ENCODE assay signal across 6 cellular contexts in the genomic region with DNA sequence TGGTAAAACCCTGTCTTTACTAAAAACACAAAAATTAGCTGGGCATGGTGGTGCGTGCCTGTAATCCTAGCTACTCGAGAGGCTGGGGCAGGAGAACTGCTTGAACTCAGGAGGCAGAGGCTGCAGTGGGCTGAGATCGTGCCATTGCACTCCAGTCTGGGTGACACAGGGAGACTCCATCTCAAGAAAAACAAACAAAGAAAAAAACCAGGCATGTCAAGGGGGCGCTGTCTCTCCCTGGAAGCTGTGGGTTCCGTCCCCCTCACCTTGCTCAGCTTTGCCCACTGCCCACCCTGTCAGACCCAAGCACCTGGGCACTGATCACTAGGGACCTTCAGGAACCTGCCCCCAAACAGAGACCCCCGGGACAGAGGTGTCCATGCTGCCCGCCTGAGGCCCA. TPM values are rescaled to one million over a fixed set of nuclear protein-coding genes. Genes with fewer than 3 reads are reported as not detected.
A peak's percentile ranks its signal among the peaks of the same experiment; 100 is the strongest.
DNase-seq lines count a peak whose midpoint lies in the region; ATAC-seq and TF ChIP-seq lines count a peak whose summit lies in the region.
"Not testable (repeated sequence)": the region's sequence is repeated elsewhere in the genome, so short reads cannot be mapped to it uniquely, and the experiment has no call there.

No MANE protein-coding gene starts in this region.

- H3K27ac Mint-ChIP-seq in HFFc6, result peak overlapping the region; percentile 51; the same call in 1 of the 2 replicates
- peak overlapping the region; percentile 54 for H3K27ac Mint-ChIP-seq in activated CD4-positive, alpha-beta T cell treated with anti-CD3 and anti-CD28 coated beads, Interleukin-2, amount 10 ng/mL, durations not matched to agents 7 days and 5 days
- H3K27ac Mint-ChIP-seq in activated naive CD4-positive, alpha-beta T cell treated with anti-CD3 and anti-CD28 coated beads, Interleukin-2, amount 50 U/mL, for 24 hours, result peak overlapping the region; percentile 70
- H3K27ac Mint-ChIP-seq in stimulated activated memory B cell treated with anti-CD40 and anti-IgM and Interleukin-4, amounts not matched to agents 10 μg/mL and 1 μg/mL and 100 μg/mL, for 72 hours, result peak overlapping the region; percentile 78

- CTCF ChIA-PET in activated CD4-positive, alpha-beta T cell treated with anti-CD3 and anti-CD28 coated beads, Interleukin-2, amount 10 ng/mL, durations not matched to agents 7 days and 5 days (lab: Charles Lee), result interaction anchor here (4.5 kb wide), 1 partner anchor 16 kb away, joined by 22 read pairs; no protein-coding TSS in a partner anchor

- TF ChIP-seq CTCF in HFFc6 (IDR thresholded peaks at IDR 0.05), result peak; percentile 42; the same call in 1 of the 2 replicates
- not testable (repeated sequence) for TF ChIP-seq CTCF in esophagus squamous epithelium (IDR thresholded peaks at IDR 0.05)

- peak overlapping the region in 7 of 11 experiments; percentile 9 to 96 (median 84); a peak in 9 of 22 replicates for H3K9ac ChIP-seq in BLaER1 treated with 17β-estradiol and CSF1 and Interleukin-3, amounts not matched to agents 10 nM and 100 nM

- peak overlapping the region in 2 of 10 experiments; percentile 93 to 95; a peak in 3 of 20 replicates for H3K4me3 ChIP-seq in BLaER1 treated with 17β-estradiol and CSF1 and Interleukin-3, amounts not matched to agents 10 nM and 100 nM
- peak overlapping the region in 1 of 4 donors; percentile 84 for H3K4me3 ChIP-seq in esophagus squamous epithelium

- POLR2A ChIA-PET in activated CD4-positive, alpha-beta T cell treated with anti-CD3 and anti-CD28 coated beads, Interleukin-2, amount 10 ng/mL, durations not matched to agents 7 days and 5 days (lab: Charles Lee), result not testable (repeated sequence)

- peaks cover 41 to 73% (median 52%) of the 10 kb centered on the region in 11 experiments for H3K36me3 ChIP-seq in BLaER1 treated with 17β-estradiol and CSF1 and Interleukin-3, amounts not matched to agents 10 nM and 100 nM
- peaks cover 21 to 64% (median 25%) of the 10 kb centered on the region in 3 donors for H3K36me3 ChIP-seq in esophagus squamous epithelium

- H3K27me3 ChIP-seq in BLaER1 treated with 17β-estradiol and CSF1 and Interleukin-3, amounts not matched to agents 10 nM and 100 nM; esophagus squamous epithelium: not testable (repeated sequence)

- intact Hi-C loops in esophagus squamous epithelium (cut with DNase I), result not testable (repeated sequence)

- H3K9me3 ChIP-seq in BLaER1 treated with 17β-estradiol and CSF1 and Interleukin-3, amounts not matched to agents 10 nM and 100 nM (replicated peaks in 1 of 11); esophagus squamous epithelium: not testable (repeated sequence)

- DNase-seq in HFFc6; activated CD4-positive, alpha-beta T cell treated with anti-CD3 and anti-CD28 coated beads, Interleukin-2, amount 10 ng/mL, durations not matched to agents 7 days and 5 days; esophagus squamous epithelium (lab: John Stamatoyannopoulos, UW): not testable (repeated sequence)

- not testable (repeated sequence) for H3K27me3 Mint-ChIP-seq in HFFc6 (ENCODE audit: insufficient read depth); activated CD4-positive, alpha-beta T cell treated with anti-CD3 and anti-CD28 coated beads, Interleukin-2, amount 10 ng/mL, durations not matched to agents 7 days and 5 days; activated naive CD4-positive, alpha-beta T cell treated with anti-CD3 and anti-CD28 coated beads, Interleukin-2, amount 50 U/mL, for 24 hours; stimulated activated memory B cell treated with anti-CD40 and anti-IgM and Interleukin-4, amounts not matched to agents 10 μg/mL and 1 μg/mL and 100 μg/mL, for 72 hours

- peaks cover 64 to 90% (median 70%) of the 10 kb centered on the region in 10 experiments for H3K4me1 ChIP-seq in BLaER1 treated with 17β-estradiol and CSF1 and Interleukin-3, amounts not matched to agents 10 nM and 100 nM
- H3K4me1 ChIP-seq in esophagus squamous epithelium, result peaks cover 54 to 99% (median 71%) of the 10 kb centered on the region in 3 donors

- TF ChIP-seq POLR2A in esophagus squamous epithelium (IDR thresholded peaks at IDR 0.05), result not testable (repeated sequence)

- H3K9me3 Mint-ChIP-seq in HFFc6; activated CD4-positive, alpha-beta T cell treated with anti-CD3 and anti-CD28 coated beads, Interleukin-2, amount 10 ng/mL, durations not matched to agents 7 days and 5 days; activated naive CD4-positive, alpha-beta T cell treated with anti-CD3 and anti-CD28 coated beads, Interleukin-2, amount 50 U/mL, for 24 hours; stimulated activated memory B cell treated with anti-CD40 and anti-IgM and Interleukin-4, amounts not matched to agents 10 μg/mL and 1 μg/mL and 100 μg/mL, for 72 hours: not testable (repeated sequence)

- peak overlapping the region in 1 of 11 experiments; percentile 17; a peak in 2 of 22 replicates for H3K27ac ChIP-seq in BLaER1 treated with 17β-estradiol and CSF1 and Interleukin-3, amounts not matched to agents 10 nM and 100 nM
- H3K27ac ChIP-seq in esophagus squamous epithelium, result peak overlapping the region in 3 of 4 donors; percentile 14 to 93 (median 60)

- WGBS in esophagus squamous epithelium, 2 donors, result 87 to 92% methylated on average over 5 to 7 of the region's 7 CpGs

- H3K4me1 Mint-ChIP-seq in HFFc6 (ENCODE audit: low read depth), result peaks cover 13% of the 10 kb centered on the region; the same call in 1 of the 2 replicates
- peaks cover 31% of the 10 kb centered on the region for H3K4me1 Mint-ChIP-seq in activated CD4-positive, alpha-beta T cell treated with anti-CD3 and anti-CD28 coated beads, Interleukin-2, amount 10 ng/mL, durations not matched to agents 7 days and 5 days
- H3K4me1 Mint-ChIP-seq in activated naive CD4-positive, alpha-beta T cell treated with anti-CD3 and anti-CD28 coated beads, Interleukin-2, amount 50 U/mL, for 24 hours, result peaks cover 20% of the 10 kb centered on the region
- peaks cover 48% of the 10 kb centered on the region for H3K4me1 Mint-ChIP-seq in stimulated activated memory B cell treated with anti-CD40 and anti-IgM and Interleukin-4, amounts not matched to agents 10 μg/mL and 1 μg/mL and 100 μg/mL, for 72 hours

- not testable (repeated sequence) for H3K36me3 Mint-ChIP-seq in HFFc6 (ENCODE audit: low read depth); activated naive CD4-positive, alpha-beta T cell treated with anti-CD3 and anti-CD28 coated beads, Interleukin-2, amount 50 U/mL, for 24 hours
- peaks cover 14% of the 10 kb centered on the region for H3K36me3 Mint-ChIP-seq in activated CD4-positive, alpha-beta T cell treated with anti-CD3 and anti-CD28 coated beads, Interleukin-2, amount 10 ng/mL, durations not matched to agents 7 days and 5 days (ENCODE audit: low read depth)
- H3K36me3 Mint-ChIP-seq in stimulated activated memory B cell treated with anti-CD40 and anti-IgM and Interleukin-4, amounts not matched to agents 10 μg/mL and 1 μg/mL and 100 μg/mL, for 72 hours, result peaks cover 17% of the 10 kb centered on the region

- ATAC-seq in stimulated activated memory B cell treated with anti-CD40 and anti-IgM and Interleukin-4, amounts not matched to agents 10 μg/mL and 1 μg/mL and 100 μg/mL, for 72 hours, result not testable (repeated sequence)

- H3K4me3 Mint-ChIP-seq in HFFc6; activated CD4-positive, alpha-beta T cell treated with anti-CD3 and anti-CD28 coated beads, Interleukin-2, amount 10 ng/mL, durations not matched to agents 7 days and 5 days; activated naive CD4-positive, alpha-beta T cell treated with anti-CD3 and anti-CD28 coated beads, Interleukin-2, amount 50 U/mL, for 24 hours; stimulated activated memory B cell treated with anti-CD40 and anti-IgM and Interleukin-4, amounts not matched to agents 10 μg/mL and 1 μg/mL and 100 μg/mL, for 72 hours: not testable (repeated sequence)

- peaks cover 74 to 98% (median 86%) of the 10 kb centered on the region in 11 experiments for H4K20me1 ChIP-seq in BLaER1 treated with 17β-estradiol and CSF1 and Interleukin-3, amounts not matched to agents 10 nM and 100 nM

- H3K4me2 ChIP-seq in BLaER1 treated with 17β-estradiol and CSF1 and Interleukin-3, amounts not matched to agents 10 nM and 100 nM, result peak overlapping the region in 5 of 11 experiments; percentile 91 to 99 (median 98); a peak in 11 of 22 replicates

RNA-seq across cellular contexts. Expression of a gene that starts 25.3 kb away (rescaled TPM):
- 100 to 1,000 TPM; 193 to 237 (median 223) TPM for total RNA-seq in HFFc6 (2021; fragmentation: NEBNext Ultra II Directional; extraction: Animal tissue kit (Norgen Biotek cat#: 25700))
- 100 to 1,000 TPM; 106 to 114 TPM for total RNA-seq in activated CD4-positive, alpha-beta T cell treated with anti-CD3 and anti-CD28 coated beads, Interleukin-2, amount 10 ng/mL, durations not matched to agents 7 days and 5 days
- 100 to 1,000 TPM; 108 to 405 (median 244) TPM for total RNA-seq in esophagus squamous epithelium

RNA-seq across cellular contexts. Expression of a gene that starts 33.9 kb away (rescaled TPM):
- total RNA-seq in HFFc6 (2021; fragmentation: NEBNext Ultra II Directional; extraction: Animal tissue kit (Norgen Biotek cat#: 25700)), result 100 to 1,000 TPM; 224 to 289 (median 250) TPM
- 100 to 1,000 TPM; 120 to 133 TPM for total RNA-seq in activated CD4-positive, alpha-beta T cell treated with anti-CD3 and anti-CD28 coated beads, Interleukin-2, amount 10 ng/mL, durations not matched to agents 7 days and 5 days
- total RNA-seq in esophagus squamous epithelium, result 100 to 1,000 TPM; 113 to 198 (median 166) TPM

RNA-seq across cellular contexts. Expression of a gene that starts 45.0 kb away (rescaled TPM):
- total RNA-seq in HFFc6 (2021; fragmentation: NEBNext Ultra II Directional; extraction: Animal tissue kit (Norgen Biotek cat#: 25700)), result 10 to 100 TPM; 33.7 to 49.8 (median 41.5) TPM
- 10 to 100 TPM; 84.7 to 91.7 TPM for total RNA-seq in activated CD4-positive, alpha-beta T cell treated with anti-CD3 and anti-CD28 coated beads, Interleukin-2, amount 10 ng/mL, durations not matched to agents 7 days and 5 days
- 10 to 100 TPM; 31.3 to 84.3 (median 68.3) TPM for total RNA-seq in esophagus squamous epithelium
